Comparison of ENCODE assay signal across 1 cellular context in the genomic region with DNA sequence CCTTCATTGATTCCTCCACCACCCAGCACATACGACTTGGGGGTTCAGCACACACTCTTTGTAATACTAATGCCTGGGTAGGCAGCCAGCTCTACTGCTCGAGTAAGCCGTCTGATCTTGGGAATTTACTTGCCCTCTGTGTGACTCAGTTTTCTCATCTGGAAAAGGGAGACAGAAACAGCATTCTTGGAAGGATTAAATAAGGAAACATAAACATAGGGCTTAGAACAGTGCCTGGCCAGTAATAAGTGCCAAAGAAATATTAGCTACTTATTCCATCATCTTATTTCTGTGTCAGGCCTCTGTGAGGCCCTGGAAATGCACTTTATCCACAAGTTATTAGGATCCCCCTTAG.
TF ChIP-seq lines count a peak whose summit lies in the region.

No MANE protein-coding gene starts in this region.

TF ChIP-seq in IMR-90, 13 proteins besides CTCF, POLR2A, EP300 and RAD21:
- no peak for TF ChIP-seq MXI1 (IDR thresholded peaks at IDR 0.05; ENCODE audit: borderline replicate concordance, low read depth, low read length)
- TF ChIP-seq FOS (IDR thresholded peaks at IDR 0.05; ENCODE audit: low read depth, low read length): no peak
- TF ChIP-seq RFX5 (IDR thresholded peaks at IDR 0.05; ENCODE audit: low read depth, low read length): no peak
- TF ChIP-seq, protein P1, sequence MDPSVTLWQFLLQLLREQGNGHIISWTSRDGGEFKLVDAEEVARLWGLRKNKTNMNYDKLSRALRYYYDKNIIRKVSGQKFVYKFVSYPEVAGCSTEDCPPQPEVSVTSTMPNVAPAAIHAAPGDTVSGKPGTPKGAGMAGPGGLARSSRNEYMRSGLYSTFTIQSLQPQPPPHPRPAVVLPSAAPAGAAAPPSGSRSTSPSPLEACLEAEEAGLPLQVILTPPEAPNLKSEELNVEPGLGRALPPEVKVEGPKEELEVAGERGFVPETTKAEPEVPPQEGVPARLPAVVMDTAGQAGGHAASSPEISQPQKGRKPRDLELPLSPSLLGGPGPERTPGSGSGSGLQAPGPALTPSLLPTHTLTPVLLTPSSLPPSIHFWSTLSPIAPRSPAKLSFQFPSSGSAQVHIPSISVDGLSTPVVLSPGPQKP (IDR thresholded peaks at IDR 0.05; ENCODE audit: borderline replicate concordance, low read depth, low read length): no peak
- no peak for TF ChIP-seq RCOR1 (IDR thresholded peaks at IDR 0.05; ENCODE audit: insufficient replicate concordance, low read length)
- no peak for TF ChIP-seq CEBPB (IDR thresholded peaks at IDR 0.05; ENCODE audit: low read depth, low read length)
- no peak for TF ChIP-seq MAFK (IDR thresholded peaks at IDR 0.05; ENCODE audit: low read depth, low read length)
- TF ChIP-seq MAZ (IDR thresholded peaks at IDR 0.05; ENCODE audit: borderline replicate concordance, low read depth, low read length): no peak
- TF ChIP-seq NFE2L2 (IDR thresholded peaks at IDR 0.05; ENCODE audit: low read depth, low read length): no peak
